9 cellular contexts compared by ENCODE assay signal in the genomic region with DNA sequence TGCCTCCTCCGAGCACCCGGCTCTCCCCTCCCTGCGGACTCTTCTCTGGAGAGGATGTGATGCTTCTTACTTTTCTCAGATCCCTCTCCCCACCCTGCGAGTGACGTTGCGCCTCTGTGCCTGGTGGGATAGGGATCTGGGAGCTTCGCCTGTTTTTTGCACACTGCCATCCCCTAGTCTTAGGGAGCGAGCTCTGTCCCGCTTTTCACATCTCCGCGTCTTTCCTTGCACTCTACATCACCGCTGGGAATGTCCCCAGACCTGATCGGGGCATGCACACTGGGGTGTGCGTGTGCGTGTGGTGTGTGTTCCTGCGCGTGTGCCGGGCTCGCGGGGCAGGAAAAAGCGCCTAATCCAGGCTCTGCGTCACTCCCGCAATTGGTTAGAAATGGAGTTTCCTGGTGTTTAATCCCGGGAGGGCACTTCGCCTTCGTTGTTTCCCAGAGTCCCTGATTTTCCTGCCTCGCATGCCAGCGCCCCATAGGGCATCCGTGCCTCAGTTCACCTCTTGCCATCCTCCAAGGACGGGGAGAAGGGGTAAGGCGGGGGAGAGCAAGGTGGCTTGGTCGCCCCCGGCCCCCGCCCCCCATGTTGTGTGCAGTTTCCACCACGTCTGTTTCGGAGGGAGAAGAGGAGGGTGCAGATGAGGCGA. TPM values are rescaled to one million over a fixed set of nuclear protein-coding genes. Genes with fewer than 3 reads are reported as not detected.
A peak's percentile ranks its signal among the peaks of the same experiment; 100 is the strongest.
DNase-seq lines count a peak whose midpoint lies in the region; ATAC-seq, FAIRE-seq and TF ChIP-seq lines count a peak whose summit lies in the region.
"Had no signal": no experiment of that assay in that cellular context is flagged by ENCODE, and none has a peak within 500 bp of the region (broad histone marks: within the 10 kb centered on the region; RNA-seq: fewer than 3 reads in every experiment).

No MANE protein-coding gene starts in this region.

- no peak overlapping the region for H3K9ac ChIP-seq in mesendoderm (ENCODE audit: low read length)

- H3K27me3 Mint-ChIP-seq in IgD-negative memory B cell, result no peaks in the 10 kb centered on the region

- peaks cover 7 to 32% (median 14%) of the 10 kb centered on the region in 3 donors for H3K4me1 Mint-ChIP-seq in IgD-negative memory B cell

- peak overlapping the region; percentile 69 to 96 (median 82) for H3K4me3 Mint-ChIP-seq in IgD-negative memory B cell

- H3K79me2 ChIP-seq in mesendoderm (ENCODE audit: control insufficient read depth, insufficient read depth, low read length), result no peaks in the 10 kb centered on the region

- ATAC-seq in A549 (peak in 1 of 2 experiments; percentile 27; a peak in 2 of 6 replicates), HG03039 (IDR thresholded peaks at IDR 0.05; ENCODE audit: unreplicated experiment) (no peak), HG02970 (IDR thresholded peaks at IDR 0.05; ENCODE audit: low FRiP score, unreplicated experiment) (no peak)

- H3K23ac ChIP-seq in mesendoderm (ENCODE audit: low read length), result no peak overlapping the region

- TF ChIP-seq EP300 in A549 (IDR thresholded peaks at IDR 0.05) (no peak), tibial nerve (IDR thresholded peaks at IDR 0.05) (peak in 1 of 2 donors; percentile 34)

- no peak overlapping the region for H4K8ac ChIP-seq in mesendoderm (ENCODE audit: low read depth, low read length)

- H3K36me3 Mint-ChIP-seq in IgD-negative memory B cell, result no peaks in the 10 kb centered on the region

- CTCF ChIA-PET in A549 (lab: Yijun Ruan, JAX), result interaction anchor here (0.9 to 1.1 kb wide), 2 partner anchors 8 to 37 kb away, joined by 3 to 4 read pairs; no protein-coding TSS in a partner anchor

- H2BK15ac ChIP-seq in mesendoderm (replicated peaks; ENCODE audit: low read depth), result no peak overlapping the region

- no peaks in the 10 kb centered on the region for H3K9me3 ChIP-seq in A549
- no peaks in the 10 kb centered on the region for H3K9me3 ChIP-seq in tibial nerve

- no peak overlapping the region for H3K18ac ChIP-seq in mesendoderm (ENCODE audit: low read length)

- H3K4me2 ChIP-seq in A549, result peak overlapping the region; percentile 97
- peak overlapping the region; percentile 62 for H3K4me2 ChIP-seq in mesendoderm (ENCODE audit: low read length)

- no peak for TF ChIP-seq RAD21 in A549 (conservative IDR thresholded peaks at IDR 0.05 in 1 of 2, IDR thresholded peaks at IDR 0.05 in 1 of 2)

- no peak overlapping the region for H2AK5ac ChIP-seq in mesendoderm (ENCODE audit: low read length)

- H3K56ac ChIP-seq in mesendoderm (ENCODE audit: low read length), result no peak overlapping the region

- H3K4ac ChIP-seq in mesendoderm (ENCODE audit: low read depth, low read length), result no peak overlapping the region

- H3K27ac ChIP-seq in A549, result no peak overlapping the region; a peak in 1 of 6 replicates
- H3K27ac ChIP-seq in coronary artery, result peak overlapping the region; percentile 98 to 99
- H3K27ac ChIP-seq in mesendoderm (ENCODE audit: low read depth, low read length), result no peak overlapping the region
- H3K27ac ChIP-seq in tibial nerve, result peak overlapping the region; percentile 10 to 90 (median 74)

- FAIRE-seq in A549 (lab: Jason Lieb, UNC), result no peak
- FAIRE-seq: colon had no signal

- POLR2A ChIA-PET in A549 (lab: Yijun Ruan, JAX), result no interaction called here

- H3K27ac Mint-ChIP-seq in IgD-negative memory B cell, result peak overlapping the region in 2 of 3 donors; percentile 23 to 80

- TF ChIP-seq POLR2A in A549 (IDR thresholded peaks at IDR 0.05; ENCODE audit: low read length) (no peak), tibial nerve (IDR thresholded peaks at IDR 0.05) (no peak)

- H2BK120ac ChIP-seq in mesendoderm (ENCODE audit: low read depth, low read length), result no peak overlapping the region

- no peaks in the 10 kb centered on the region for H3K79me1 ChIP-seq in mesendoderm (ENCODE audit: low read length)

- H3K4me3 ChIP-seq in A549 (peak overlapping the region; percentile 72; the same call in 2 of the 3 replicates), coronary artery (peak overlapping the region; percentile 96), mesendoderm (ENCODE audit: low read length) (no peak overlapping the region), tibial nerve (peak overlapping the region; percentile 51 to 97 (median 81))

- TF ChIP-seq CTCF in A549 (IDR thresholded peaks at IDR 0.05) (no peak), coronary artery (IDR thresholded peaks at IDR 0.05) (peak; percentile 37), tibial nerve (IDR thresholded peaks at IDR 0.05) (peak in 2 of 5 experiments; percentile 22 to 28)

- no peak overlapping the region for H4K5ac ChIP-seq in mesendoderm (ENCODE audit: low read length)

- no peaks in the 10 kb centered on the region for H3K9me3 Mint-ChIP-seq in IgD-negative memory B cell

- 57% methylated on average over 30 of the region's 37 CpGs for WGBS in A549 (ENCODE audit: missing lambda C conversion rate)
- WGBS in mesendoderm (ENCODE audit: extremely low coverage, insufficient coverage, low lambda C conversion rate), result no CpG with 5 or more reads among the region's 37 CpGs
- WGBS in tibial nerve, 2 donors, result 10 to 12% methylated on average over 36 to 37 of the region's 37 CpGs

- DNase-seq in A549 (ENCODE audit: low read depth in 1 of 2, low spot score in 1 of 2), result no peak
- DNase-seq in coronary artery (ENCODE audit: low spot score), result peak; percentile 83
- DNase-seq in mesendoderm, result peak; percentile 45
- DNase-seq in tibial nerve (ENCODE audit: low spot score in 2 of 2), result no peak
- no peak for DNase-seq in NCI-H510A treated with DMSO at 0.1 percent for 48 hours (lab: John Stamatoyannopoulos, UW)

- no peak overlapping the region for H2BK5ac ChIP-seq in mesendoderm (ENCODE audit: low read length)

- H3K4me1 ChIP-seq in A549 (0 out of 3 replicates have a peak, but pooled peaks cover 2% of the 10 kb centered on the region), mesendoderm (ENCODE audit: control insufficient read depth, low read depth, low read length) (no peaks in the 10 kb centered on the region), tibial nerve (peaks cover 0 to 31% (median 11%) of the 10 kb centered on the region in 4 donors)

- H3K36me3 ChIP-seq in mesendoderm (ENCODE audit: control insufficient read depth, insufficient read depth, low read length), result no peaks in the 10 kb centered on the region
- no peaks in the 10 kb centered on the region for H3K36me3 ChIP-seq in tibial nerve

- H3K27me3 ChIP-seq in mesendoderm (ENCODE audit: insufficient read depth, low read length, poor library complexity), result peaks cover 25% of the 10 kb centered on the region
- peaks cover 0 to 11% of the 10 kb centered on the region in 2 donors for H3K27me3 ChIP-seq in tibial nerve

TF ChIP-seq in A549, 52 proteins besides CTCF, POLR2A, EP300 and RAD21:
- no peak for TF ChIP-seq HEYL (CRISPR knock-in tag; IDR thresholded peaks at IDR 0.05)
- TF ChIP-seq HOXB13 (CRISPR knock-in tag; IDR thresholded peaks at IDR 0.05; ENCODE audit: low read depth), result no peak

RNA-seq across cellular contexts. Expression of a gene that starts 0.9 kb away (rescaled TPM):
- 25.7 and 28.5 TPM in 2 replicates for polyA plus RNA-seq in A549 (2011; rRNA removed)
- polyA plus RNA-seq in A549 (2012; cell fraction: cytosol; rRNA removed), result 21.8 and 22.7 TPM in 2 replicates
- 16.9 and 21.0 TPM in 2 replicates for polyA plus RNA-seq in A549 (2012; cell fraction: nucleus; rRNA removed)
- 22.6 to 26.5 TPM (median 24.2 TPM) in 3 replicates for polyA plus RNA-seq in A549 (2017; fragmentation: RNase III; extraction: RNeasy Plus Mini Kit Qiagen cat#74134 plus additional on column Dnase treatment)
- 29.6 and 35.3 TPM in 2 replicates for polyA minus RNA-seq in A549 (2011; rRNA and poly(A)+ RNA removed)
- polyA plus RNA-seq in IgD-negative memory B cell, result 40.9 TPM
- 108 TPM for polyA plus RNA-seq in mesendoderm (2013, experiment 1 of 2)
- 112 TPM for polyA plus RNA-seq in mesendoderm (2013, experiment 2 of 2)
- total RNA-seq in tibial nerve, result 10 to 100 TPM; 41.6 to 97.8 (median 62.5) TPM

Comparison
In these comparisons a context has a peak if more than half of its experiments do, and no peak if none do; other contexts are left out.
1. DNase-seq: peak in coronary artery (single experiment) and mesendoderm (single experiment); none in A549 (0 of 2), tibial nerve (0 of 2) and NCI-H510A treated with DMSO at 0.1 percent for 48 hours (single experiment).
2. H3K27ac ChIP-seq: peak in coronary artery (2 of 2) and tibial nerve (4 of 4); none in A549 (0 of 2) and mesendoderm (single experiment).